ENCODE assay signal across 21 cellular contexts in the genomic region with DNA sequence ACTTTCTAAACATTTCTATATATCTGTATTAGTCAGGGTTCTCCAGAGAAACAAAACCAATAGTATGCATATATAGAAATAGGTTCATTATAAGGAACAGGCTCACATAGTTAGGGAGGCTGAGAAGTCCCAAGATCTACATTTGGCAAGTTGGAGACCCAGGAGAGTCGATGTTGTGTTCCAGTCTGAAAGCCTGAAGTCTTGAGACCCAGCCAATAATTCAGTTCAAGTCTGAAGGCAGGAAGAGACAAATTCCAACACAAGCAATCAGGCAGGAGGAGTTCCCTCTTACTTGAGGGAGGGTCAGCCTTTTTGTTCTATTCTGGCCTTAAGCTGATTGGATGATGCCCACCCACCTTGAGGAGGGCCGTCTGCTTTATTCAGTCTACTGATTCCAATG.
DNase-seq lines count a peak whose midpoint lies in the region; ATAC-seq, FAIRE-seq and TF ChIP-seq lines count a peak whose summit lies in the region.
"Had no signal": no experiment of that assay in that cellular context is flagged by ENCODE, and none has a peak within 500 bp of the region (broad histone marks: within the 10 kb centered on the region; RNA-seq: fewer than 3 reads in every experiment).

No MANE protein-coding gene starts in this region.

- H3K9me2 ChIP-seq in PC-3 (replicated peaks; ENCODE audit: low read length) (no peaks in the 10 kb centered on the region), hepatocyte (replicated peaks; ENCODE audit: insufficient read depth) (no peaks in the 10 kb centered on the region)

- no peaks in the 10 kb centered on the region for H3K27me3 ChIP-seq in PC-3 (ENCODE audit: low read length)
- H3K27me3 ChIP-seq in hepatocyte, result no peaks in the 10 kb centered on the region

- H3K4me1 ChIP-seq in A549, result peaks cover 66% of the 10 kb centered on the region
- H3K4me1 ChIP-seq in PC-3 (ENCODE audit: insufficient read depth, low read length), result peaks cover 75% of the 10 kb centered on the region
- peaks cover 14% of the 10 kb centered on the region for H3K4me1 ChIP-seq in hepatocyte (ENCODE audit: insufficient read depth)

- FAIRE-seq in A549 (lab: Jason Lieb, UNC), result no peak

- CTCF ChIA-PET in A549 (lab: Yijun Ruan, JAX) (no interaction called here), PC-3 (lab: Charles Lee) (no interaction called here)

- no peak for TF ChIP-seq RAD21 in A549 (conservative IDR thresholded peaks at IDR 0.05 in 1 of 2, IDR thresholded peaks at IDR 0.05 in 1 of 2)

- intact Hi-C loops in PC-3 (cut with micrococcal nuclease), result no loop called here

- TF ChIP-seq EP300 in A549 (IDR thresholded peaks at IDR 0.05), result no peak

- DNase-seq in A549 (ENCODE audit: low read depth in 1 of 2, low spot score in 1 of 2), result no peak
- no peak for DNase-seq in PC-3
- DNase-seq in choroid plexus epithelial cell (ENCODE audit: low read depth), result peak; percentile 56
- DNase-seq in iris pigment epithelial cell (ENCODE audit: low read depth), result peak; percentile 62
- no peak for DNase-seq in hepatocyte (ENCODE audit: low spot score)
- no peak for DNase-seq in 8988T
- DNase-seq: EL, GF-D8, HCEC 1CT, Kasumi-1, NCI-H1417, NCI-H1694 treated with DMSO at 0.1 percent for 48 hours, NCI-H2081 treated with DMSO at 0.1 percent for 48 hours, NCI-H2171 treated with DMSO at 0.1 percent for 48 hours, NCI-H446, NCI-H526, SHP77, SW 1271 had no signal

- H3K79me2 ChIP-seq in PC-3 (ENCODE audit: low read length) (peaks cover 51% of the 10 kb centered on the region), hepatocyte (no peaks in the 10 kb centered on the region)

- peak overlapping the region; percentile 38 for H3K9ac ChIP-seq in PC-3 (ENCODE audit: low read length)

- no peak for TF ChIP-seq POLR2A in A549 (IDR thresholded peaks at IDR 0.05; ENCODE audit: low read length)

- peaks cover 12% of the 10 kb centered on the region for H3F3A ChIP-seq in PC-3 (ENCODE audit: low read length, unreplicated experiment)

- H3K4me3 ChIP-seq in A549 (no peak overlapping the region), PC-3 (ENCODE audit: low read length) (no peak overlapping the region), choroid plexus epithelial cell (ENCODE audit: low read depth, low read length) (no peak overlapping the region), hepatocyte (no peak overlapping the region)
- H3K4me3 ChIP-seq: GM23338, SK-N-MC had no signal

- H3K27ac ChIP-seq in A549, result peak overlapping the region; percentile 76 to 97
- H3K27ac ChIP-seq in PC-3 (ENCODE audit: low read length), result peak overlapping the region; percentile 85
- no peak overlapping the region for H3K27ac ChIP-seq in hepatocyte
- H3K27ac ChIP-seq: SK-N-MC had no signal

- H3K9me3 ChIP-seq in A549, result peaks cover 7% of the 10 kb centered on the region; the same call in 1 of the 3 replicates
- H3K9me3 ChIP-seq in PC-3 (ENCODE audit: low read length), result no peaks in the 10 kb centered on the region
- H3K9me3 ChIP-seq in hepatocyte (ENCODE audit: low read depth), result no peaks in the 10 kb centered on the region

- H3K4me2 ChIP-seq in A549, result no peak overlapping the region
- H3K4me2 ChIP-seq in PC-3 (ENCODE audit: low read length), result no peak overlapping the region
- no peak overlapping the region for H3K4me2 ChIP-seq in hepatocyte
- H3K4me2 ChIP-seq: GM23338 had no signal

- H2AFZ ChIP-seq in PC-3 (ENCODE audit: low read length) (no peak overlapping the region), hepatocyte (no peak overlapping the region)
- H2AFZ ChIP-seq: GM23338 had no signal

- POLR2A ChIA-PET in A549 (lab: Yijun Ruan, JAX), result interaction anchor here (0.5 kb wide), 1 partner anchor 104 kb away, joined by 3 read pairs; no protein-coding TSS in a partner anchor
- POLR2A ChIA-PET in PC-3 (lab: Charles Lee; ENCODE audit: unreplicated experiment), result no interaction called here

- H4K20me1 ChIP-seq in PC-3 (ENCODE audit: low read length) (no peaks in the 10 kb centered on the region), hepatocyte (ENCODE audit: insufficient read depth, poor library complexity, severe bottlenecking) (no peaks in the 10 kb centered on the region)

- BruUV-seq in PC-3 (replicated peaks; lab: Mats Ljungman, UMichigan), result no TSS peak

- 81% methylated on average over 2 of the region's 2 CpGs for WGBS in A549 (ENCODE audit: missing lambda C conversion rate)
- 92% methylated on average over 2 of the region's 2 CpGs for WGBS in hepatocyte (ENCODE audit: low lambda C conversion rate, missing lambda C conversion rate)

- H3K36me3 ChIP-seq in PC-3 (ENCODE audit: low read depth, low read length), result peaks cover 15% of the 10 kb centered on the region; the same call in 1 of the 2 replicates
- no peaks in the 10 kb centered on the region for H3K36me3 ChIP-seq in hepatocyte (replicated peaks; ENCODE audit: insufficient read depth, low read depth)

- ATAC-seq in A549 (no peak), PC-3 (no peak), GM18858 (IDR thresholded peaks at IDR 0.05; ENCODE audit: unreplicated experiment) (no peak)
- ATAC-seq: GM23338 had no signal

- no peak for TF ChIP-seq CTCF in A549 (IDR thresholded peaks at IDR 0.05)
- no peak for TF ChIP-seq CTCF in PC-3 (conservative IDR thresholded peaks at IDR 0.05; ENCODE audit: low read depth, low read length)
- TF ChIP-seq CTCF in choroid plexus epithelial cell (conservative IDR thresholded peaks at IDR 0.05; ENCODE audit: low read depth, low read length), result no peak
- no peak for TF ChIP-seq CTCF in hepatocyte (IDR thresholded peaks at IDR 0.05; ENCODE audit: poor library complexity)

TF ChIP-seq in A549, 52 proteins besides CTCF, POLR2A, EP300 and RAD21:
- no peak for TF ChIP-seq BHLHE40 (IDR thresholded peaks at IDR 0.05; ENCODE audit: low read depth, low read length)
- TF ChIP-seq, protein P1, sequence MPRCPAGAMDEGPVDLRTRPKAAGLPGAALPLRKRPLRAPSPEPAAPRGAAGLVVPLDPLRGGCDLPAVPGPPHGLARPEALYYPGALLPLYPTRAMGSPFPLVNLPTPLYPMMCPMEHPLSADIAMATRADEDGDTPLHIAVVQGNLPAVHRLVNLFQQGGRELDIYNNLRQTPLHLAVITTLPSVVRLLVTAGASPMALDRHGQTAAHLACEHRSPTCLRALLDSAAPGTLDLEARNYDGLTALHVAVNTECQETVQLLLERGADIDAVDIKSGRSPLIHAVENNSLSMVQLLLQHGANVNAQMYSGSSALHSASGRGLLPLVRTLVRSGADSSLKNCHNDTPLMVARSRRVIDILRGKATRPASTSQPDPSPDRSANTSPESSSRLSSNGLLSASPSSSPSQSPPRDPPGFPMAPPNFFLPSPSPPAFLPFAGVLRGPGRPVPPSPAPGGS (IDR thresholded peaks at IDR 0.05), result no peak
- TF ChIP-seq, protein P2, sequence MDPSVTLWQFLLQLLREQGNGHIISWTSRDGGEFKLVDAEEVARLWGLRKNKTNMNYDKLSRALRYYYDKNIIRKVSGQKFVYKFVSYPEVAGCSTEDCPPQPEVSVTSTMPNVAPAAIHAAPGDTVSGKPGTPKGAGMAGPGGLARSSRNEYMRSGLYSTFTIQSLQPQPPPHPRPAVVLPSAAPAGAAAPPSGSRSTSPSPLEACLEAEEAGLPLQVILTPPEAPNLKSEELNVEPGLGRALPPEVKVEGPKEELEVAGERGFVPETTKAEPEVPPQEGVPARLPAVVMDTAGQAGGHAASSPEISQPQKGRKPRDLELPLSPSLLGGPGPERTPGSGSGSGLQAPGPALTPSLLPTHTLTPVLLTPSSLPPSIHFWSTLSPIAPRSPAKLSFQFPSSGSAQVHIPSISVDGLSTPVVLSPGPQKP (IDR thresholded peaks at IDR 0.05; ENCODE audit: low read depth, low read length), result no peak

Comparison
In these comparisons a context has a peak if more than half of its experiments do, and no peak if none do; other contexts are left out.
1. DNase-seq: peak in choroid plexus epithelial cell (single experiment) and iris pigment epithelial cell (single experiment); none in A549 (0 of 2), PC-3 (single experiment), hepatocyte (single experiment) and 8988T (single experiment).